In genomic region chr6:15763364-15763763, GRCh38 we compare ENCODE assay signal across 18 cellular contexts.
DNase-seq lines count a peak whose midpoint lies in the region; ATAC-seq, FAIRE-seq and TF ChIP-seq lines count a peak whose summit lies in the region.
"Had no signal": no experiment of that assay in that cellular context is flagged by ENCODE, and none has a peak within 500 bp of the region (broad histone marks: within the 10 kb centered on the region; RNA-seq: fewer than 3 reads in every experiment).

No MANE protein-coding gene starts in this region.

- H3K4me1 ChIP-seq in adipocyte (ENCODE audit: control insufficient read depth, insufficient read depth, low read length) (peaks cover 14% of the 10 kb centered on the region), osteoblast (ENCODE audit: insufficient read depth, low read length) (no peaks in the 10 kb centered on the region), esophagus squamous epithelium (peaks cover 0 to 26% (median 6%) of the 10 kb centered on the region in 3 donors)

- no peak overlapping the region for H3K9ac ChIP-seq in adipocyte (ENCODE audit: low read length)

- H3K36me3 ChIP-seq in adipocyte (ENCODE audit: control insufficient read depth, insufficient read depth, low read length, severe bottlenecking) (no peaks in the 10 kb centered on the region), osteoblast (ENCODE audit: insufficient read depth, low read length) (no peaks in the 10 kb centered on the region), esophagus squamous epithelium (no peaks in the 10 kb centered on the region)
- H3K36me3 ChIP-seq: Peyer's patch had no signal

- H3K27me3 ChIP-seq in adipocyte (replicated peaks; ENCODE audit: control insufficient read depth, insufficient read depth, low read length) (no peaks in the 10 kb centered on the region), osteoblast (ENCODE audit: insufficient read depth, low read length) (no peaks in the 10 kb centered on the region), esophagus squamous epithelium (no peaks in the 10 kb centered on the region)
- H3K27me3 ChIP-seq: Peyer's patch had no signal

- no peak overlapping the region for H3K4me3 Mint-ChIP-seq in nephron
- H3K4me3 Mint-ChIP-seq: CD4-positive, alpha-beta T cell had no signal

- H2AFZ ChIP-seq in osteoblast (ENCODE audit: low read length) = no peak overlapping the region

- H4K20me1 ChIP-seq in osteoblast (ENCODE audit: insufficient read depth, low read length) = no peaks in the 10 kb centered on the region

- H3K4me3 ChIP-seq in adipocyte (ENCODE audit: low read length) = no peak overlapping the region
- H3K4me3 ChIP-seq in fibroblast of mammary gland (ENCODE audit: control insufficient read depth, low read depth, low read length) = no peak overlapping the region
- no peak overlapping the region for H3K4me3 ChIP-seq in osteoblast (ENCODE audit: insufficient read depth, low read length)
- no peak overlapping the region for H3K4me3 ChIP-seq in esophagus squamous epithelium
- H3K4me3 ChIP-seq: GM12878, Peyer's patch had no signal

- ATAC-seq in HG03139 (IDR thresholded peaks at IDR 0.05; ENCODE audit: unreplicated experiment) = no peak
- ATAC-seq: GM12878 had no signal

- no peak overlapping the region for H3K4me2 ChIP-seq in osteoblast (ENCODE audit: insufficient read depth, low read length)

- peak overlapping the region; percentile 35 to 72 (median 64) for H3K27ac Mint-ChIP-seq in nephron
- H3K27ac Mint-ChIP-seq: CD4-positive, alpha-beta T cell had no signal

- no peak for TF ChIP-seq POLR2A in esophagus squamous epithelium (IDR thresholded peaks at IDR 0.05)

- H3K9me3 Mint-ChIP-seq in nephron = no peaks in the 10 kb centered on the region
- H3K9me3 Mint-ChIP-seq: CD4-positive, alpha-beta T cell had no signal

- H3K4me1 Mint-ChIP-seq in nephron = peaks cover 14% of the 10 kb centered on the region

- no peaks in the 10 kb centered on the region for H3K27me3 Mint-ChIP-seq in nephron (ENCODE audit: low read depth)
- H3K27me3 Mint-ChIP-seq: CD4-positive, alpha-beta T cell had no signal

- H3K36me3 Mint-ChIP-seq in nephron (ENCODE audit: low read depth) = no peaks in the 10 kb centered on the region

- TF ChIP-seq CTCF in fibroblast of mammary gland (conservative IDR thresholded peaks at IDR 0.05; ENCODE audit: control insufficient read depth, insufficient read depth, low read depth, low read length) = no peak
- no peak for TF ChIP-seq CTCF in nephron (IDR thresholded peaks at IDR 0.05; ENCODE audit: unreplicated experiment in 3 of 3)
- TF ChIP-seq CTCF in osteoblast (IDR thresholded peaks at IDR 0.05; ENCODE audit: extremely low read depth, low read depth, low read length) = no peak
- no peak for TF ChIP-seq CTCF in esophagus squamous epithelium (IDR thresholded peaks at IDR 0.05)

- intact Hi-C loops in esophagus squamous epithelium (cut with DNase I) = no loop called here

- no peaks in the 10 kb centered on the region for H3K79me2 ChIP-seq in osteoblast (ENCODE audit: insufficient read depth, low read length)

- peak; percentile 29 for FAIRE-seq in GM18507 (lab: Jason Lieb, UNC)
- FAIRE-seq: GM12878 had no signal

- H3K9me3 ChIP-seq in adipocyte (ENCODE audit: control insufficient read depth, low read length) (no peaks in the 10 kb centered on the region), osteoblast (ENCODE audit: low read depth, low read length) (no peaks in the 10 kb centered on the region), esophagus squamous epithelium (no peaks in the 10 kb centered on the region)
- H3K9me3 ChIP-seq: Peyer's patch had no signal

- H3K27ac ChIP-seq in osteoblast (ENCODE audit: low read depth, low read length) (no peak overlapping the region), esophagus squamous epithelium (no peak overlapping the region)

- DNase-seq in GM18507 (ENCODE audit: extremely low spot score, insufficient read length, low read depth) = no peak
- peak; percentile 55 for DNase-seq in adipocyte (ENCODE audit: low read depth)
- DNase-seq in fibroblast of mammary gland (ENCODE audit: low read depth) = peak; percentile 54
- no peak for DNase-seq in H4 (ENCODE audit: low spot score)
- no peak for DNase-seq in osteoblast (ENCODE audit: insufficient read length, low spot score, missing footprints)
- no peak for DNase-seq in esophagus squamous epithelium (lab: John Stamatoyannopoulos, UW)
- DNase-seq: Calu3; CD4-positive, alpha-beta T cell; DMS79; MM.1S; NCI-H1417; NCI-H2029; NCI-H510A treated with DMSO at 0.1 percent for 48 hours; Right ventricle myocardium superior had no signal

- WGBS in esophagus squamous epithelium, 2 donors = 66 to 74% methylated on average over 3 of the region's 3 CpGs

Comparison
In these comparisons a context has a peak if more than half of its experiments do, and no peak if none do; other contexts are left out.
1. DNase-seq: peak in adipocyte (single experiment) and fibroblast of mammary gland (single experiment); none in GM18507 (single experiment), H4 (single experiment), osteoblast (single experiment) and esophagus squamous epithelium (single experiment).